ENCODE assay signal across 33 cellular contexts in genomic region chr9:85339337-85339736, GRCh38.
"Had no signal": no experiment of that assay in that cellular context is flagged by ENCODE, and none has a peak within 500 bp of the region (broad histone marks: within the 10 kb centered on the region; RNA-seq: fewer than 3 reads in every experiment).

No MANE protein-coding gene starts in this region.

- H3K4me1 ChIP-seq: ascending aorta had no signal

- H3K36me3 ChIP-seq: ascending aorta had no signal

- DNase-seq: activated B cell treated with CpG ODN at 0.5 μM for 24 hours; activated CD4-positive, alpha-beta memory T cell treated with anti-CD3 and anti-CD28 coated beads for 36 hours; activated CD4-positive, alpha-beta T cell treated with anti-CD3 and anti-CD28 coated beads for 4 hours; activated CD4-positive, alpha-beta T cell treated with anti-CD3 and anti-CD28 coated beads, Interleukin-2, amount 50 U/mL, for 1 hour; activated CD4-positive, CD25-positive, alpha-beta regulatory T cell treated with anti-CD3 and anti-CD28 coated beads, Interleukin-2, amount 50 U/mL, for 72 hours; activated CD8-positive, alpha-beta memory T cell treated with anti-CD3 and anti-CD28 coated beads, Interleukin-2, amount 50 U/mL, for 4 hours; activated effector memory CD4-positive, alpha-beta T cell treated with Interleukin-2 at 50 U/mL for 16 hours; activated naive CD4-positive, alpha-beta T cell treated with anti-CD3 and anti-CD28 coated beads, Interleukin-2, amount 50 U/mL, for 16 hours; activated naive CD8-positive, alpha-beta T cell treated with anti-CD3 and anti-CD28 coated beads for 36 hours; activated T-cell treated with anti-CD3 and anti-CD28 coated beads for 4 hours; activated T-cell treated with anti-CD3 and anti-CD28 coated beads, Interleukin-2, amount 50 U/mL, for 48 hours; amniotic stem cell; caudate nucleus; cerebellar nuclear complex; Kasumi-1; KG1; NCI-H1105; NCI-H1417 treated with DMSO at 0.1 percent for 48 hours; NCI-H187 treated with DMSO at 0.1 percent for 48 hours; NCI-H2081 treated with DMSO at 0.1 percent for 48 hours; NCI-H345; NCI-H526; NCI-H748 treated with DMSO at 0.1 percent for 48 hours; PC-9; SIG-M5; T-helper 1 cell; T-helper 2 cell; T-helper 9 cell had no signal

- H3K9me3 ChIP-seq: ascending aorta had no signal

- H3K4me3 ChIP-seq: ascending aorta, PC-9 had no signal

- H3K27ac ChIP-seq: ascending aorta, PC-9, RWPE1, VCaP had no signal

- ATAC-seq: Right ventricle myocardium inferior, SK-N-SH treated with all-trans-retinoic acid at 6 μM for 48 hours had no signal
